ENCODE assay signal across 4 cellular contexts in the genomic region with DNA sequence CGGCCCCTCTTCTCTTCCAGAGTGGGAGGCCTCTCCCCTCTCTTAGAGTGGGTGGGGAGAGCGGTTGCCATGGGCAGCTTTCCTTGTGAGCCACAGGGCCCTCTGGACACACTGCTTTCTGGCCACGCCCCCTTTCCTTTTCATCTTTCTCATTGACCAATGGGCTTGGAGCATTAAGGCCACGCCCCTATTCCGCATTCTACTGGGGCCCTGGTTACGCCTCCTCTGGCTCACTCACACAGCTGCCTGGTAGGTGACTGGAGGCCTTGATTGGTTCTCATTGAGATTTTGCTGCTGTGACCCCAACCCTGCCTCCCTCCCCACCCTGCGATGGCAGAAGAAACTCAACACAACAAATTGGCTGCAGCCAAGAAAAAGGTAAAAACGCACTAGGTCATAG. TPM values are rescaled to one million over a fixed set of nuclear protein-coding genes. Genes with fewer than 3 reads are reported as not detected.
"Had no signal": no experiment of that assay in that cellular context is flagged by ENCODE, and none has a peak within 500 bp of the region (broad histone marks: within the 10 kb centered on the region; RNA-seq: fewer than 3 reads in every experiment).

Gene GOLGA8H (plus strand): TSS at position 233 of the 400 bp plus-strand sequence. CDS start 98 bp downstream, at position 331.

RNA-seq across cellular contexts. Expression of gene GOLGA8H, which starts in this region (rescaled TPM):
- total RNA-seq: HT-29, PC-9, Right ventricle myocardium inferior, RPMI7951 had no signal
